21 cellular contexts compared by ENCODE assay signal in the genomic region with DNA sequence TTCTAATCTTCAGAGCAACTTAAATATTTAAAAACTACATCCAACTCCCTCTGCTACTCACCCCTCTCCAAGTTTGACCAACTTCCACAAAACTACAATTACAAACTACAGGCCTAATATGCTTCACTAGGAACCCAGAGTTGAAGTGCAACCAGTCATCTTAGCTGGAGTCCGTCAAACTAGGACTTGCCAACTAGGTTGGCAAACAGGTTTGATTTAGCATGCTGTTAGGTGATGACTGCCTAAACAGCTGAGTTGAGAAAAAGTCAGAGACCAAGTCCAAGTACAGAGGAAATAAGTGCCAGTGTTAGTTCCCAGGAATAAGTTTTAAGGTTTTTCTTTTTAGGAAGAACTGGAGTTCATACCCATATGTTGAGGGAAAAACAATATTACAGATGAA.
DNase-seq lines count a peak whose midpoint lies in the region; ATAC-seq, FAIRE-seq and TF ChIP-seq lines count a peak whose summit lies in the region.
"Had no signal": no experiment of that assay in that cellular context is flagged by ENCODE, and none has a peak within 500 bp of the region (broad histone marks: within the 10 kb centered on the region; RNA-seq: fewer than 3 reads in every experiment).

No MANE protein-coding gene starts in this region.

- H3K23ac ChIP-seq in IMR-90 (ENCODE audit: low read depth, low read length): no peak overlapping the region

- H4K5ac ChIP-seq in IMR-90 (ENCODE audit: low read depth, low read length): no peak overlapping the region

- dilution Hi-C loops in IMR-90 (cut with HindIII; ENCODE audit: low sequenced_read_pairs, unreplicated experiment): no loop called here

- no peak for FAIRE-seq in bronchial epithelial cell (lab: Jason Lieb, UNC)
- FAIRE-seq: A549, D721Med, G401.6, GM12891, GM19239 had no signal

- H2BK20ac ChIP-seq in IMR-90 (ENCODE audit: low read depth, low read length): no peak overlapping the region

- H2AK5ac ChIP-seq in IMR-90 (ENCODE audit: low read depth, low read length): no peak overlapping the region

- H3K36me3 ChIP-seq in IMR-90 (ENCODE audit: control insufficient read depth, insufficient read depth, low read length) (no peaks in the 10 kb centered on the region), bronchial epithelial cell (ENCODE audit: control insufficient read depth, insufficient read depth, low read length) (no peaks in the 10 kb centered on the region)
- H3K36me3 ChIP-seq: BLaER1 treated with 17β-estradiol and CSF1 and Interleukin-3, amounts not matched to agents 10 nM and 100 nM had no signal

- H3K27me3 ChIP-seq in IMR-90 (ENCODE audit: control insufficient read depth, insufficient read depth, low read length): no peaks in the 10 kb centered on the region
- H3K27me3 ChIP-seq in bronchial epithelial cell (ENCODE audit: control insufficient read depth, insufficient read depth, low read length): peaks cover 3% of the 10 kb centered on the region
- H3K27me3 ChIP-seq: BLaER1 treated with 17β-estradiol and CSF1 and Interleukin-3, amounts not matched to agents 10 nM and 100 nM had no signal

- CTCF ChIA-PET in IMR-90 (lab: Yijun Ruan, JAX): no interaction called here

- H3K4me2 ChIP-seq in IMR-90 (ENCODE audit: low read depth, low read length): no peak overlapping the region
- H3K4me2 ChIP-seq: A549; BLaER1 treated with 17β-estradiol and CSF1 and Interleukin-3, amounts not matched to agents 10 nM and 100 nM had no signal

- DNase-seq in IMR-90: no peak
- peak; percentile 4 for DNase-seq in bronchial epithelial cell (ENCODE audit: low read depth)
- DNase-seq in HCEC 1CT: no peak
- no peak for DNase-seq in middle frontal gyrus (ENCODE audit: extremely low spot score, low spot score)
- DNase-seq: AML-193; Caco-2; Calu3; CD4-positive, alpha-beta T cell; CD8-positive, alpha-beta T cell; DMS79 treated with DMSO at 0.1 percent for 48 hours; GF-D8 had no signal

- no peak overlapping the region for H2AK9ac ChIP-seq in IMR-90 (replicated peaks; ENCODE audit: low read depth, low read length, poor library complexity)

- H2BK120ac ChIP-seq in IMR-90 (ENCODE audit: low read depth, low read length): no peak overlapping the region

- intact Hi-C loops in IMR-90 (cut with micrococcal nuclease): no loop called here

- H3K4me1 ChIP-seq in IMR-90 (ENCODE audit: control insufficient read depth, insufficient read depth, low read length): peaks cover 2% of the 10 kb centered on the region; the same call in 1 of the 2 replicates
- H3K4me1 ChIP-seq: BLaER1 treated with 17β-estradiol and CSF1 and Interleukin-3, amounts not matched to agents 10 nM and 100 nM; Caco-2 had no signal

- TF ChIP-seq RAD21 in IMR-90 (IDR thresholded peaks at IDR 0.05; ENCODE audit: low read length): no peak

- H3K4me3 ChIP-seq in IMR-90 (ENCODE audit: insufficient read depth, low read depth, low read length) (no peak overlapping the region), bronchial epithelial cell (ENCODE audit: low read depth, low read length) (no peak overlapping the region)
- H3K4me3 ChIP-seq: A549; BLaER1 treated with 17β-estradiol and CSF1 and Interleukin-3, amounts not matched to agents 10 nM and 100 nM had no signal

- ATAC-seq in IMR-90 (ENCODE audit: low read depth): peak; percentile 40; the same call in 1 of the 2 replicates
- peak; percentile 63 for ATAC-seq in esophagus mucosa
- ATAC-seq in HG03521 (IDR thresholded peaks at IDR 0.05; ENCODE audit: unreplicated experiment): no peak
- ATAC-seq: A549; CD8-positive, alpha-beta T cell had no signal

- no peak overlapping the region for H2BK5ac ChIP-seq in IMR-90 (ENCODE audit: low read depth, low read length, poor library complexity, severe bottlenecking)

- H3K56ac ChIP-seq in IMR-90 (ENCODE audit: extremely low read depth, insufficient read depth, low read length): no peak overlapping the region

- no peak overlapping the region for H3K9ac ChIP-seq in IMR-90 (ENCODE audit: low read depth, low read length)
- H3K9ac ChIP-seq: BLaER1 treated with 17β-estradiol and CSF1 and Interleukin-3, amounts not matched to agents 10 nM and 100 nM had no signal

- H3K9me3 ChIP-seq in IMR-90 (ENCODE audit: control insufficient read depth, insufficient read depth, low read length): no peaks in the 10 kb centered on the region
- H3K9me3 ChIP-seq: A549; BLaER1 treated with 17β-estradiol and CSF1 and Interleukin-3, amounts not matched to agents 10 nM and 100 nM; Caco-2 had no signal

- TF ChIP-seq POLR2A in IMR-90 (IDR thresholded peaks at IDR 0.05; ENCODE audit: low read depth, low read length): no peak

- H3K9me1 ChIP-seq in IMR-90 (ENCODE audit: insufficient read depth, low read length): no peaks in the 10 kb centered on the region

- POLR2A ChIA-PET in IMR-90 (lab: Charles Lee; ENCODE audit: unreplicated experiment): interaction anchor here (0.6 kb wide), 1 partner anchor 86 kb away, joined by 3 read pairs; no protein-coding TSS in a partner anchor

- H3K27ac ChIP-seq in IMR-90 (ENCODE audit: insufficient read depth, low read length): no peak overlapping the region
- H3K27ac ChIP-seq: 22Rv1; A549; BLaER1 treated with 17β-estradiol and CSF1 and Interleukin-3, amounts not matched to agents 10 nM and 100 nM; C4-2B had no signal

- H2BK15ac ChIP-seq in IMR-90 (ENCODE audit: low read depth, low read length): no peak overlapping the region

- H2AFZ ChIP-seq in IMR-90 (replicated peaks; ENCODE audit: low read length, poor library complexity): no peak overlapping the region

- no peak overlapping the region for H4K8ac ChIP-seq in IMR-90 (ENCODE audit: low read depth in 2 of 2, low read length in 2 of 2)

- H3K79me1 ChIP-seq in IMR-90 (ENCODE audit: low read depth in 1 of 2, low read length in 2 of 2): no peaks in the 10 kb centered on the region

- H4K91ac ChIP-seq in IMR-90 (ENCODE audit: insufficient read depth, low read depth, low read length): no peak overlapping the region

- TF ChIP-seq CTCF in IMR-90 (conservative IDR thresholded peaks at IDR 0.05; ENCODE audit: low read depth, low read length): no peak
- TF ChIP-seq CTCF in bronchial epithelial cell (IDR thresholded peaks at IDR 0.05; ENCODE audit: insufficient read depth, low read length, severe bottlenecking): no peak

- no CpG with 5 or more reads among the region's 1 CpG for WGBS in IMR-90 (ENCODE audit: extremely low coverage in 2 of 2, insufficient read length in 1 of 2), 2 experiments

- no peak overlapping the region for H3K4ac ChIP-seq in IMR-90 (ENCODE audit: low read depth, low read length)

- no peak overlapping the region for H3K18ac ChIP-seq in IMR-90 (ENCODE audit: low read depth, low read length)

- in situ Hi-C loops in IMR-90 (cut with MboI; ENCODE audit: low sequenced_read_pairs): no loop called here

- H3K14ac ChIP-seq in IMR-90 (replicated peaks; ENCODE audit: low read depth, low read length): no peak overlapping the region

- H4K20me1 ChIP-seq in IMR-90 (ENCODE audit: insufficient read depth, low read length): no peaks in the 10 kb centered on the region
- H4K20me1 ChIP-seq: BLaER1 treated with 17β-estradiol and CSF1 and Interleukin-3, amounts not matched to agents 10 nM and 100 nM had no signal

- BruUV-seq in IMR-90 (replicated peaks; lab: Mats Ljungman, UMichigan): no TSS peak

TF ChIP-seq in IMR-90, 13 proteins besides CTCF, POLR2A, EP300 and RAD21:
- TF ChIP-seq MAZ (IDR thresholded peaks at IDR 0.05; ENCODE audit: borderline replicate concordance, low read depth, low read length) (no peak), RFX5 (IDR thresholded peaks at IDR 0.05; ENCODE audit: low read depth, low read length) (no peak), CHD1 (IDR thresholded peaks at IDR 0.05; ENCODE audit: low read depth, low read length) (no peak), MAFK (IDR thresholded peaks at IDR 0.05; ENCODE audit: low read depth, low read length) (no peak), SMC3 (IDR thresholded peaks at IDR 0.05; ENCODE audit: low read depth, low read length) (no peak), CEBPB (IDR thresholded peaks at IDR 0.05; ENCODE audit: low read depth, low read length) (no peak)
